ENCODE assay signal across 8 cellular contexts in the genomic region with DNA sequence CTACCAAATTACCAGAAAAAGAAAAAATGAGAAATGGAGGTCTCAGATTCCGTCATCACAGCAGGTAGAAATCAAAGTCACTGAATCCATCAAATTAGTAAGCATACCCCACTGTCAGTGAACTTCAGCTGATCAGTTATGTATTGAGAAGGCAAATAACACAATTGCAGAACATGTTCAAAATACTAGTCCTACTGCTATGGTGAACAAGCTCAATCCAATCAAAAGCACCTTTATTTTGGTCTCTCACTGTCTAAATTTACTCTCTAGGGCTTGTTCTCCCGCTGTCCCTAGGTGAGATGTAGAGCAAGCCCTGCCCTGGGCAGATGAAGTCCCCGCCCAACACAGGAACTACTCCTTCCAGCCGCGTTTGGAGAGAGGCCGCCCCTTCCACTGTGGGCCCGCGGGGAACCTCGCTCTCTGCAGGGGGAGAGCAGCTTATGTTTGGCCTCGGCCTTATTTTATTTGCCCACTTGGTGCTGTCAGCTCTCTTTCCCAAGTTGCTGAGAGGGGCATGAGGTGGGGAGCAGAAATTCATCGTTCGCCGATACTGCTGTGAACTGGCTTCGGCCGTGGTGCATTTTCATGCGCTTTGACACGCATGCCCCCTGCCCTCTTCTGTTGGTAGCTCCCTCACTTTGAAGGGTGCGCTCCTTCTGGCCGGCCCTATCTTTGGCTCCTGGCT. TPM values are rescaled to one million over a fixed set of nuclear protein-coding genes. Genes with fewer than 3 reads are reported as not detected.
A peak's percentile ranks its signal among the peaks of the same experiment; 100 is the strongest.
DNase-seq lines count a peak whose midpoint lies in the region; ATAC-seq and TF ChIP-seq lines count a peak whose summit lies in the region.

No MANE protein-coding gene starts in this region.

- peak; percentile 73 for ATAC-seq in CD8-positive, alpha-beta T cell
- no peak for ATAC-seq in PC-3
- ATAC-seq in naive thymus-derived CD4-positive, alpha-beta T cell, result peak; percentile 73
- ATAC-seq in HG03378 (IDR thresholded peaks at IDR 0.05; ENCODE audit: unreplicated experiment), result no peak
- no peak for ATAC-seq in HG02623 (IDR thresholded peaks at IDR 0.05; ENCODE audit: unreplicated experiment)

- H2AFZ ChIP-seq in PC-3 (ENCODE audit: low read length), result no peak overlapping the region

- no peaks in the 10 kb centered on the region for H3K27me3 ChIP-seq in CD8-positive, alpha-beta T cell (ENCODE audit: insufficient read depth, low read length)
- no peaks in the 10 kb centered on the region for H3K27me3 ChIP-seq in PC-3 (ENCODE audit: low read length)
- H3K27me3 ChIP-seq in duodenal mucosa (ENCODE audit: control insufficient read depth in 1 of 2, insufficient read depth in 2 of 2, low read length in 2 of 2), result no peaks in the 10 kb centered on the region
- no peaks in the 10 kb centered on the region for H3K27me3 ChIP-seq in naive thymus-derived CD4-positive, alpha-beta T cell (ENCODE audit: control insufficient read depth in 2 of 2, insufficient read depth in 2 of 2, low read length in 2 of 2)
- H3K27me3 ChIP-seq in ovary, result no peaks in the 10 kb centered on the region

- peak overlapping the region; percentile 73 for H3K27ac Mint-ChIP-seq in CD8-positive, alpha-beta T cell
- peak overlapping the region in 5 of 9 donors; percentile 8 to 66 (median 34) for H3K27ac Mint-ChIP-seq in naive thymus-derived CD4-positive, alpha-beta T cell

- WGBS in ovary, 3 donors, result 15 to 21% (median 17%) methylated on average over 19 of the region's 19 CpGs

- H3K4me1 Mint-ChIP-seq in CD8-positive, alpha-beta T cell (ENCODE audit: low read depth), result peaks cover 22% of the 10 kb centered on the region
- peaks cover 12 to 33% (median 24%) of the 10 kb centered on the region in 7 donors for H3K4me1 Mint-ChIP-seq in naive thymus-derived CD4-positive, alpha-beta T cell

- POLR2A ChIA-PET in CD8-positive, alpha-beta T cell (lab: Charles Lee), result interaction anchor here (1.9 kb wide), 1 partner anchor 28 kb away, joined by 9 read pairs; a partner anchor contains a TSS
- POLR2A ChIA-PET in PC-3 (lab: Charles Lee; ENCODE audit: unreplicated experiment), result interaction anchor here (0.6 kb wide), 1 partner anchor 472 kb away, joined by 3 read pairs; no protein-coding TSS in a partner anchor
- POLR2A ChIA-PET in naive thymus-derived CD4-positive, alpha-beta T cell (lab: Charles Lee), result interaction anchor here (0.5 to 1.4 kb wide), 5 partner anchors 14 to 280 kb away, joined by 3 to 4 read pairs (median 3); no protein-coding TSS in a partner anchor

- CTCF ChIA-PET in CD8-positive, alpha-beta T cell (lab: Charles Lee), result interaction anchor here (0.5 to 1.9 kb wide), 4 partner anchors 27 to 354 kb away, joined by 3 to 9 read pairs (median 6); no protein-coding TSS in a partner anchor
- CTCF ChIA-PET in PC-3 (lab: Charles Lee), result no interaction called here
- CTCF ChIA-PET in naive thymus-derived CD4-positive, alpha-beta T cell (lab: Charles Lee), result interaction anchor here (0.6 to 1.6 kb wide), 2 partner anchors 197 to 231 kb away, joined by 3 to 6 read pairs; no protein-coding TSS in a partner anchor

- H3K4me3 Mint-ChIP-seq in CD8-positive, alpha-beta T cell, result peak overlapping the region; percentile 65
- H3K4me3 Mint-ChIP-seq in naive thymus-derived CD4-positive, alpha-beta T cell, result peak overlapping the region; percentile 57 to 79 (median 73)

- no peak for TF ChIP-seq POLR2A in ovary (IDR thresholded peaks at IDR 0.05)

- TSS peak; percentile 22 for BruUV-seq in PC-3 (replicated peaks; lab: Mats Ljungman, UMichigan)

- no peaks in the 10 kb centered on the region for H3K4me1 ChIP-seq in CD8-positive, alpha-beta T cell (ENCODE audit: insufficient read depth, low read length)
- H3K4me1 ChIP-seq in PC-3 (ENCODE audit: insufficient read depth, low read length) (no peaks in the 10 kb centered on the region), duodenal mucosa (ENCODE audit: control insufficient read depth in 1 of 2, insufficient read depth in 2 of 2, low read length in 2 of 2) (peaks cover 9 to 27% of the 10 kb centered on the region in 2 donors), ovary (ENCODE audit: insufficient read depth) (no peaks in the 10 kb centered on the region)
- H3K4me1 ChIP-seq in naive thymus-derived CD4-positive, alpha-beta T cell (ENCODE audit: control insufficient read depth in 2 of 2, insufficient read depth in 2 of 2, low read length in 2 of 2), result peaks cover 0 to 19% of the 10 kb centered on the region in 2 donors

- no peaks in the 10 kb centered on the region for H4K20me1 ChIP-seq in PC-3 (ENCODE audit: low read length)

- no peak overlapping the region for H3K27ac ChIP-seq in CD8-positive, alpha-beta T cell (ENCODE audit: low read depth, low read length)
- H3K27ac ChIP-seq in PC-3 (ENCODE audit: low read length) (no peak overlapping the region), duodenal mucosa (ENCODE audit: low read depth, low read length) (no peak overlapping the region), ovary (no peak overlapping the region)
- H3K27ac ChIP-seq in naive thymus-derived CD4-positive, alpha-beta T cell (ENCODE audit: low read depth, low read length), result no peak overlapping the region

- no peak for TF ChIP-seq EP300 in ovary (IDR thresholded peaks at IDR 0.05)

- no peaks in the 10 kb centered on the region for H3K9me3 ChIP-seq in CD8-positive, alpha-beta T cell (ENCODE audit: low read length)
- H3K9me3 ChIP-seq in PC-3 (ENCODE audit: low read length) (no peaks in the 10 kb centered on the region), duodenal mucosa (ENCODE audit: control insufficient read depth in 1 of 2, low read length in 2 of 2) (no peaks in the 10 kb centered on the region), ovary (no peaks in the 10 kb centered on the region)
- H3K9me3 ChIP-seq in naive thymus-derived CD4-positive, alpha-beta T cell (ENCODE audit: control insufficient read depth in 2 of 3, low read length in 3 of 3), result no peaks in the 10 kb centered on the region

- no peaks in the 10 kb centered on the region for H3K9me3 Mint-ChIP-seq in CD8-positive, alpha-beta T cell
- H3K9me3 Mint-ChIP-seq in naive thymus-derived CD4-positive, alpha-beta T cell, result no peaks in the 10 kb centered on the region

- no peaks in the 10 kb centered on the region for H3F3A ChIP-seq in PC-3 (ENCODE audit: low read length, unreplicated experiment)

- peak in 1 of 7 experiments; percentile 26 for DNase-seq in CD8-positive, alpha-beta T cell
- DNase-seq in PC-3 (no peak), ovary (no peak), SKM-1 (lab: John Stamatoyannopoulos, UW; ENCODE audit: unreplicated experiment) (no peak)
- DNase-seq in naive thymus-derived CD4-positive, alpha-beta T cell, result peak in 2 of 9 donors; percentile 18 to 25

- H3K36me3 ChIP-seq in CD8-positive, alpha-beta T cell (ENCODE audit: insufficient read depth, low read length), result peaks cover 3% of the 10 kb centered on the region
- peaks cover 9% of the 10 kb centered on the region; the same call in 1 of the 2 replicates for H3K36me3 ChIP-seq in PC-3 (ENCODE audit: low read depth, low read length)
- peaks cover 8 to 27% of the 10 kb centered on the region in 2 donors for H3K36me3 ChIP-seq in duodenal mucosa (ENCODE audit: control insufficient read depth in 1 of 2, insufficient read depth in 2 of 2, low read length in 2 of 2)
- peaks cover 0 to 27% (median 4%) of the 10 kb centered on the region in 3 experiments for H3K36me3 ChIP-seq in naive thymus-derived CD4-positive, alpha-beta T cell (ENCODE audit: control insufficient read depth in 2 of 3, insufficient read depth in 3 of 3, low read length in 3 of 3)
- H3K36me3 ChIP-seq in ovary, result no peaks in the 10 kb centered on the region

- peaks cover 28% of the 10 kb centered on the region for H3K36me3 Mint-ChIP-seq in CD8-positive, alpha-beta T cell
- peaks cover 0 to 19% (median 5%) of the 10 kb centered on the region in 5 donors for H3K36me3 Mint-ChIP-seq in naive thymus-derived CD4-positive, alpha-beta T cell

- H3K4me2 ChIP-seq in PC-3 (ENCODE audit: low read length), result no peak overlapping the region

- no peaks in the 10 kb centered on the region for H3K27me3 Mint-ChIP-seq in CD8-positive, alpha-beta T cell (ENCODE audit: low read depth)
- H3K27me3 Mint-ChIP-seq in naive thymus-derived CD4-positive, alpha-beta T cell, result no peaks in the 10 kb centered on the region

- H3K4me3 ChIP-seq in CD8-positive, alpha-beta T cell (ENCODE audit: low read depth, low read length), result no peak overlapping the region
- H3K4me3 ChIP-seq in PC-3 (ENCODE audit: low read length), result no peak overlapping the region
- peak overlapping the region; percentile 4 to 43 for H3K4me3 ChIP-seq in duodenal mucosa (ENCODE audit: low read depth in 1 of 2, low read length in 2 of 2)
- H3K4me3 ChIP-seq in naive thymus-derived CD4-positive, alpha-beta T cell (ENCODE audit: low read length), result peak overlapping the region; percentile 34
- no peak overlapping the region for H3K4me3 ChIP-seq in ovary

- intact Hi-C loops in CD8-positive, alpha-beta T cell (cut with DNase I, micrococcal nuclease), result no loop called here
- intact Hi-C loops in PC-3 (cut with micrococcal nuclease), result no loop called here
- intact Hi-C loops in naive thymus-derived CD4-positive, alpha-beta T cell (cut with micrococcal nuclease), result loop anchor here (2.0 kb wide), 1 partner anchor 15 kb away; a partner anchor contains a TSS
- intact Hi-C loops in ovary (cut with DNase I), result no loop called here

- H3K9ac ChIP-seq in PC-3 (ENCODE audit: low read length), result no peak overlapping the region
- no peak overlapping the region for H3K9ac ChIP-seq in duodenal mucosa (ENCODE audit: low read depth in 1 of 2, low read length in 2 of 2)

- no peak for TF ChIP-seq CTCF in CD8-positive, alpha-beta T cell (IDR thresholded peaks at IDR 0.05)
- TF ChIP-seq CTCF in PC-3 (conservative IDR thresholded peaks at IDR 0.05; ENCODE audit: low read depth, low read length) (no peak), ovary (IDR thresholded peaks at IDR 0.05) (no peak)

- no peaks in the 10 kb centered on the region for H3K79me2 ChIP-seq in PC-3 (ENCODE audit: low read length)

- no peaks in the 10 kb centered on the region for H3K9me2 ChIP-seq in PC-3 (replicated peaks; ENCODE audit: low read length)

RNA-seq across cellular contexts. Expression of a gene that starts 14.3 kb away (rescaled TPM):
- total RNA-seq in CD8-positive, alpha-beta T cell, result 10 to 100 TPM; 19.4 to 22.4 TPM
- total RNA-seq in PC-3 (2014; rRNA removed) (0.22 and 2.7 TPM in 2 replicates), ovary (10 to 100 TPM; 27.2 to 66.1 (median 36.0) TPM)
- total RNA-seq in naive thymus-derived CD4-positive, alpha-beta T cell, result 10 to 100 TPM in 1 of 5 experiments, 1 to 10 TPM in 2, under 1 TPM in 2; 0.60 to 10.3 (median 6.3) TPM
- 1 to 10 TPM; 1.1 to 1.7 TPM for polyA plus RNA-seq in naive thymus-derived CD4-positive, alpha-beta T cell
- polyA plus RNA-seq in ovary, result 10 to 100 TPM in 1 of 2 donors, 1 to 10 TPM in 1; 3.4 to 57.2 TPM

RNA-seq across cellular contexts. Expression of a gene that starts 28.0 kb away (rescaled TPM):
- total RNA-seq in CD8-positive, alpha-beta T cell, result 10 to 100 TPM; 34.9 to 38.0 TPM
- total RNA-seq in PC-3 (2014; rRNA removed), result 153 and 177 TPM in 2 replicates
- 10 to 100 TPM; 45.9 to 91.9 (median 60.7) TPM for total RNA-seq in naive thymus-derived CD4-positive, alpha-beta T cell
- 100 to 1,000 TPM; 246 to 275 TPM for polyA plus RNA-seq in naive thymus-derived CD4-positive, alpha-beta T cell
- total RNA-seq in ovary, result 100 to 1,000 TPM in 6 of 7 donors, 10 to 100 TPM in 1; 79.9 to 128 (median 121) TPM
- polyA plus RNA-seq in ovary, result 100 to 1,000 TPM; 151 to 319 TPM

Comparison
In these comparisons a context has a peak if more than half of its experiments do, and no peak if none do; other contexts are left out.
1. ATAC-seq: peak in CD8-positive, alpha-beta T cell (single experiment) and naive thymus-derived CD4-positive, alpha-beta T cell (single experiment); none in PC-3 (single experiment), HG03378 (single experiment) and HG02623 (single experiment).
2. H3K4me3 ChIP-seq: peak in duodenal mucosa (2 of 2) and naive thymus-derived CD4-positive, alpha-beta T cell (single experiment); none in CD8-positive, alpha-beta T cell (single experiment), PC-3 (single experiment) and ovary (single experiment).
3. intact Hi-C loops: an anchor here in naive thymus-derived CD4-positive, alpha-beta T cell (2.0 kb wide); none called in CD8-positive, alpha-beta T cell, PC-3 and ovary.